9 cellular contexts compared by ENCODE assay signal in the genomic region with DNA sequence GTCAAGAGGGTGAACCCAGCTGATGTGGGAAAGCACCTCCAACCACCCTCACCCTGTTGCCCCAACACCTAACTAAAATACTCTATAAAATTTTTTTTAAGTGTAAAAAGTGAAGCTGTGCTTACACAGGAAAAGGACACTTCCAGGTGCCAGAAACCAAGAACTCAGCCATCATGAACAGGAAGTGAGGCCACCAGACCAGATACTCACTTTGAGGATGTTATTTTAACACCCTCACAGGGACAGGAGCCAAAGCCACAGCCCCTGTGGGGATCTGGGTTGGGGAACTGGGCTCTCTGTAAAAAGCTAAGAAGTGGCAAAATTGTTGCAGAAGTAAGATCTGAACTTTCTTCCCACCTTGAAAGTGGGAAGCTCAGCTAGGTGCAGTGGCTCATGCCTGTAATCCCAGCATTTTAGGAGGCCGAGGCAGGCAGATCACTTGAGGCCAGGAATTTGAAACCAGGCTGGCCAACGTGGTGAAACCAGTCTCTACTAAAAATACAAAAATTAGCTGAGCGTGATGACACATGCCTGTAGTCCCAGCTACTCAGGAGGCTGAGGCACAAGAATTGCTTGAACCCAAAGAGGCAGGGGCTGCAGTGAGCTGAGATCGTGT. TPM values are rescaled to one million over a fixed set of nuclear protein-coding genes. Genes with fewer than 3 reads are reported as not detected.
A peak's percentile ranks its signal among the peaks of the same experiment; 100 is the strongest.
DNase-seq lines count a peak whose midpoint lies in the region; ATAC-seq and TF ChIP-seq lines count a peak whose summit lies in the region.
"Had no signal": no experiment of that assay in that cellular context is flagged by ENCODE, and none has a peak within 500 bp of the region (broad histone marks: within the 10 kb centered on the region; RNA-seq: fewer than 3 reads in every experiment).

No MANE protein-coding gene starts in this region.

- H3K4me1 Mint-ChIP-seq in Calu3 (ENCODE audit: low read depth, unreplicated experiment) = peaks cover 22% of the 10 kb centered on the region

- no peak for TF ChIP-seq POLR2A in prostate gland (IDR thresholded peaks at IDR 0.05)

- H3K9me3 ChIP-seq in Loucy (ENCODE audit: insufficient read depth, low read depth, low read length) (no peaks in the 10 kb centered on the region), prostate gland (no peaks in the 10 kb centered on the region)

- no peaks in the 10 kb centered on the region for H3K36me3 ChIP-seq in Loucy (ENCODE audit: insufficient read depth, low read length)
- H3K36me3 ChIP-seq in prostate gland = no peaks in the 10 kb centered on the region

- intact Hi-C loops in prostate gland (cut with DNase I) = no loop called here
- intact Hi-C loops in Calu3 (cut with micrococcal nuclease; ENCODE audit: unreplicated experiment) = no loop called here

- peaks cover 14% of the 10 kb centered on the region for H3K36me3 Mint-ChIP-seq in Calu3 (ENCODE audit: insufficient read depth, unreplicated experiment)

- no peaks in the 10 kb centered on the region for H3K79me2 ChIP-seq in Loucy (ENCODE audit: insufficient read depth, low read length)

- DNase-seq in SIG-M5 treated with dmso at 0.1 percent for 504 hours (lab: John Stamatoyannopoulos, UW; ENCODE audit: unreplicated experiment) (peak; percentile 56), SIG-M5 (lab: John Stamatoyannopoulos, UW) (no peak), prostate gland (ENCODE audit: low spot score) (no peak), amniotic stem cell (lab: John Stamatoyannopoulos, UW) (no peak), Calu3 (no peak)
- peak; percentile 26 for DNase-seq in activated effector memory CD4-positive, alpha-beta T cell treated with Interleukin-2 at 50 U/mL for 16 hours

- no peak for ATAC-seq in GM21786 (IDR thresholded peaks at IDR 0.05; ENCODE audit: unreplicated experiment)

- 0 out of 2 replicates have a peak, but pooled peaks cover 7% of the 10 kb centered on the region for H3F3A ChIP-seq in Loucy (ENCODE audit: low read depth)

- H3K9me3 Mint-ChIP-seq in Calu3 (ENCODE audit: low read depth, unreplicated experiment) = no peaks in the 10 kb centered on the region

- H3K9ac ChIP-seq in Loucy (ENCODE audit: low read depth, low read length, poor library complexity, severe bottlenecking) = peak overlapping the region; percentile 64

- H2AFZ ChIP-seq in Loucy (ENCODE audit: low read length) = no peak overlapping the region

- no peaks in the 10 kb centered on the region for H3K9me2 ChIP-seq in Loucy (replicated peaks; ENCODE audit: low read depth, low read length)

- CTCF ChIA-PET in Calu3 (lab: Charles Lee) = no interaction called here

- BruUV-seq in Calu3 (replicated peaks; lab: Mats Ljungman, UMichigan) = no TSS peak

- no peaks in the 10 kb centered on the region for H3K27me3 ChIP-seq in Loucy (ENCODE audit: insufficient read depth, low read length, poor library complexity, severe bottlenecking)
- H3K27me3 ChIP-seq in prostate gland (replicated peaks; ENCODE audit: insufficient read depth) = no peaks in the 10 kb centered on the region

- H3K27ac Mint-ChIP-seq in Calu3 (ENCODE audit: unreplicated experiment) = no peak overlapping the region

- WGBS in prostate gland = 42% methylated on average over 4 of the region's 4 CpGs

- H3K4me2 ChIP-seq in Loucy (ENCODE audit: low read depth, low read length, poor library complexity, severe bottlenecking) = peak overlapping the region; percentile 78

- no peak for TF ChIP-seq CTCF in Loucy (conservative IDR thresholded peaks at IDR 0.05; ENCODE audit: low read length)
- no peak for TF ChIP-seq CTCF in prostate gland (IDR thresholded peaks at IDR 0.05)
- TF ChIP-seq CTCF in Calu3 (IDR thresholded peaks at IDR 0.05; ENCODE audit: unreplicated experiment) = no peak

- no peaks in the 10 kb centered on the region for H4K20me1 ChIP-seq in Loucy (ENCODE audit: insufficient read depth, low read length, poor library complexity, severe bottlenecking)

- H3K4me1 ChIP-seq in Loucy (ENCODE audit: insufficient read depth, low read length, poor library complexity, severe bottlenecking) = peaks cover 46% of the 10 kb centered on the region
- no peaks in the 10 kb centered on the region for H3K4me1 ChIP-seq in prostate gland (replicated peaks)

- H3K27me3 Mint-ChIP-seq in Calu3 (ENCODE audit: unreplicated experiment) = no peaks in the 10 kb centered on the region

- no peak overlapping the region for H3K4me3 Mint-ChIP-seq in Calu3 (ENCODE audit: low read depth, unreplicated experiment)

- peak overlapping the region; percentile 20 to 58 for H3K27ac ChIP-seq in prostate gland
- H3K27ac ChIP-seq: SK-N-MC had no signal

- H3K4me3 ChIP-seq in Loucy (ENCODE audit: low read length, poor library complexity, severe bottlenecking) (peak overlapping the region; percentile 65), prostate gland (no peak overlapping the region)
- H3K4me3 ChIP-seq: SK-N-MC had no signal

RNA-seq across cellular contexts. Expression of a gene that starts 3.8 kb away (rescaled TPM):
- total RNA-seq in prostate gland (1 to 10 TPM in 1 of 2 donors, under 1 TPM in 1; 0.68 to 3.6 TPM), Calu3 (2022) (not detected in 2 replicates)

RNA-seq across cellular contexts. Expression of a gene that starts 7.3 kb away (rescaled TPM):
- total RNA-seq in prostate gland = 10 to 100 TPM in 1 of 2 donors, 1 to 10 TPM in 1; 4.1 to 12.7 TPM
- total RNA-seq in Calu3 (2022) = 2.1 and 2.6 TPM in 2 replicates

RNA-seq across cellular contexts. Expression of a gene that starts 42.3 kb away (rescaled TPM):
- total RNA-seq in prostate gland = 10 to 100 TPM; 32.7 to 88.8 TPM
- 83.6 and 91.0 TPM in 2 replicates for total RNA-seq in Calu3 (2022)

Comparison
In these comparisons a context has a peak if more than half of its experiments do, and no peak if none do; other contexts are left out.
1. DNase-seq: peak in SIG-M5 treated with dmso at 0.1 percent for 504 hours (single experiment) and activated effector memory CD4-positive, alpha-beta T cell treated with Interleukin-2 at 50 U/mL for 16 hours (single experiment); none in SIG-M5 (single experiment), prostate gland (single experiment), amniotic stem cell (single experiment) and Calu3 (single experiment).